ENCODE assay signal across 1 cellular context in genomic region chr7:18890134-18890533, GRCh38.
TF ChIP-seq lines count a peak whose summit lies in the region.

No MANE protein-coding gene starts in this region.

TF ChIP-seq in SK-N-SH, 30 proteins besides CTCF, POLR2A, EP300 and RAD21 (continued from another document):
- TF ChIP-seq, protein P1, sequence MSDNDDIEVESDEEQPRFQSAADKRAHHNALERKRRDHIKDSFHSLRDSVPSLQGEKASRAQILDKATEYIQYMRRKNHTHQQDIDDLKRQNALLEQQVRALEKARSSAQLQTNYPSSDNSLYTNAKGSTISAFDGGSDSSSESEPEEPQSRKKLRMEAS (IDR thresholded peaks at IDR 0.05; ENCODE audit: low read depth) = peak; percentile 81
- TF ChIP-seq JUND (IDR thresholded peaks at IDR 0.05) (peak; percentile 93), FOSL2 (IDR thresholded peaks at IDR 0.05; ENCODE audit: borderline replicate concordance, low read depth) (peak; percentile 57; the same call in 1 of the 2 replicates), RCOR1 (IDR thresholded peaks at IDR 0.05; ENCODE audit: low read length) (peak; percentile 97), RFX5 (IDR thresholded peaks at IDR 0.05; ENCODE audit: low read length) (0 out of 2 replicates have a peak, but pooled peaks have one; percentile 68), FOXM1 (IDR thresholded peaks at IDR 0.05; ENCODE audit: low read depth) (peak; percentile 95), POLR2AphosphoS5 (IDR thresholded peaks at IDR 0.05; ENCODE audit: low read depth, low read length) (peak; percentile 96), SMC3 (IDR thresholded peaks at IDR 0.05; ENCODE audit: low read depth, low read length) (no peak), NRF1 (IDR thresholded peaks at IDR 0.05; ENCODE audit: low read depth, low read length) (no peak), MEF2A (IDR thresholded peaks at IDR 0.05; ENCODE audit: borderline replicate concordance, low read depth) (peak; percentile 76; the same call in 1 of the 2 replicates), GATA2 (CRISPR knock-in tag; IDR thresholded peaks at IDR 0.05) (peak; percentile 100), MXI1 (IDR thresholded peaks at IDR 0.05; ENCODE audit: low read depth, low read length) (peak; percentile 44; the same call in 1 of the 2 replicates), TAF1 (IDR thresholded peaks at IDR 0.05; ENCODE audit: borderline replicate concordance, low read depth, low read length) (no peak), SIN3A (IDR thresholded peaks at IDR 0.05; ENCODE audit: borderline replicate concordance, low read depth, low read length) (no peak), TCF12 (IDR thresholded peaks at IDR 0.05) (peak; percentile 99), TEAD4 (IDR thresholded peaks at IDR 0.05; ENCODE audit: borderline replicate concordance, insufficient read depth) (peak; percentile 90), REST (IDR thresholded peaks at IDR 0.05; ENCODE audit: low read depth, low read length) (no peak), EZH2phosphoT487 (IDR thresholded peaks at IDR 0.05; ENCODE audit: borderline replicate concordance, low read depth) (no peak), YY1 (IDR thresholded peaks at IDR 0.05; ENCODE audit: low read depth) (0 out of 2 replicates have a peak, but pooled peaks have one; percentile 27), FOXJ3 (CRISPR knock-in tag; IDR thresholded peaks at IDR 0.05) (peak; percentile 98), ELF1 (IDR thresholded peaks at IDR 0.05) (no peak)
- TF ChIP-seq, protein P2, sequence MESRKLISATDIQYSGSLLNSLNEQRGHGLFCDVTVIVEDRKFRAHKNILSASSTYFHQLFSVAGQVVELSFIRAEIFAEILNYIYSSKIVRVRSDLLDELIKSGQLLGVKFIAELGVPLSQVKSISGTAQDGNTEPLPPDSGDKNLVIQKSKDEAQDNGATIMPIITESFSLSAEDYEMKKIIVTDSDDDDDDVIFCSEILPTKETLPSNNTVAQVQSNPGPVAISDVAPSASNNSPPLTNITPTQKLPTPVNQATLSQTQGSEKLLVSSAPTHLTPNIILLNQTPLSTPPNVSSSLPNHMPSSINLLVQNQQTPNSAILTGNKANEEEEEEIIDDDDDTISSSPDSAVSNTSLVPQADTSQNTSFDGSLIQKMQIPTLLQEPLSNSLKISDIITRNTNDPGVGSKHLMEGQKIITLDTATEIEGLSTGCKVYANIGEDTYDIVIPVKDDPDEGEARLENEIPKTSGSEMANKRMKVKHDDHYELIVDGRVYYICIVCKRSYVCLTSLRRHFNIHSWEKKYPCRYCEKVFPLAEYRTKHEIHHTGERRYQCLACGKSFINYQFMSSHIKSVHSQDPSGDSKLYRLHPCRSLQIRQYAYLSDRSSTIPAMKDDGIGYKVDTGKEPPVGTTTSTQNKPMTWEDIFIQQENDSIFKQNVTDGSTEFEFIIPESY (IDR thresholded peaks at IDR 0.05; ENCODE audit: borderline replicate concordance, low read depth) = no peak
- TF ChIP-seq, protein P3, sequence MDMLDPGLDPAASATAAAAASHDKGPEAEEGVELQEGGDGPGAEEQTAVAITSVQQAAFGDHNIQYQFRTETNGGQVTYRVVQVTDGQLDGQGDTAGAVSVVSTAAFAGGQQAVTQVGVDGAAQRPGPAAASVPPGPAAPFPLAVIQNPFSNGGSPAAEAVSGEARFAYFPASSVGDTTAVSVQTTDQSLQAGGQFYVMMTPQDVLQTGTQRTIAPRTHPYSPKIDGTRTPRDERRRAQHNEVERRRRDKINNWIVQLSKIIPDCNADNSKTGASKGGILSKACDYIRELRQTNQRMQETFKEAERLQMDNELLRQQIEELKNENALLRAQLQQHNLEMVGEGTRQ (IDR thresholded peaks at IDR 0.05; ENCODE audit: borderline replicate concordance, low read depth, low read length) = no peak
